Comparison of ENCODE assay signal across 8 cellular contexts in the genomic region with DNA sequence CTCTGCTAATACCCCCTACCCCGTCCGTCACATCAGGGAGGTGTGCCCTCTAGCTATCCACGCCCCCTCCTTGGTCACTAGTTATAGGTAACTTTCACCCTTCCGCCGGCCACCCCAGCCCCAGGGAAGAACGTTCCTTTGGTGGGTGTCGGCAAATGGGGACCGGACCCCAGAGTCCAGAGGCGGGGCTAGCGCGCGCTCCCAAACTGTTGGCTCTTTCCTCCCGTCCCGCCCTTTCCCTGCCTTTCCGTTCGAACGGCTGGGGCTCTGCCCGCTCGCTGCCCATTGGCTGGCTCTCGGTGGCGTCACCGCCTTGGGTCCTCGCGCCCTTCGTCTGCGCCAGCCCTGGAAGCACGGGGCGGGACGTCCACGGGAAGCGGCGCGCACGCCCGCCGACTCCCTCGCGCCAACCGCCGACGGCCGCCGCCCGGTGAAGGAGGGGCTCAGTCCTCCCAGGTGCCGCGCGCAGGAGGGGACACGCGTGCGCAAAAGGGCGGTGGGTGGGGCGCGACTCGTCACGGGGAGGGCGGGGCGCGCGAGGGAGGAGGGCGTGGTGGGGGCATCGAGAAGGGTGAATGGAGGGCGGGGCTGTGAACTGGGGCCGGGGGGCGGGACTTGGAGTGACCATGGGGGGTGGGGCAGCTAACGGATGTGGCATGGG. TPM values are rescaled to one million over a fixed set of nuclear protein-coding genes. Genes with fewer than 3 reads are reported as not detected.
DNase-seq lines count a peak whose midpoint lies in the region; ATAC-seq, FAIRE-seq and TF ChIP-seq lines count a peak whose summit lies in the region.

No MANE protein-coding gene starts in this region.

- intact Hi-C loops in right cardiac atrium (cut with DNase I) (no loop called here), uterus (cut with DNase I; ENCODE audit: low total_unique reads) (no loop called here)

- no peak for TF ChIP-seq CTCF in uterus (IDR thresholded peaks at IDR 0.05)

- H3K27me3 ChIP-seq in right cardiac atrium (ENCODE audit: control insufficient read depth, insufficient read depth), result no peaks in the 10 kb centered on the region
- H3K27me3 ChIP-seq in uterus, result no peaks in the 10 kb centered on the region

- FAIRE-seq in GM18507 (lab: Jason Lieb, UNC), result peak; percentile 97

- H3K4me1 ChIP-seq in right cardiac atrium (ENCODE audit: control insufficient read depth, insufficient read depth, low read length), result no peaks in the 10 kb centered on the region
- peaks cover 0 to 4% of the 10 kb centered on the region in 2 donors for H3K4me1 ChIP-seq in uterus

- WGBS in right cardiac atrium, result 1% methylated on average over 65 of the region's 65 CpGs

- TF ChIP-seq POLR2A in uterus (IDR thresholded peaks at IDR 0.05), result peak; percentile 82 to 89

- H3K4me3 ChIP-seq in right cardiac atrium (ENCODE audit: low read length) (peak overlapping the region; percentile 99), uterus (peak overlapping the region; percentile 84 to 85)

- H3K9me3 ChIP-seq in right cardiac atrium (ENCODE audit: control insufficient read depth, low read length) (no peaks in the 10 kb centered on the region), uterus (no peaks in the 10 kb centered on the region)

- DNase-seq in GM18507 (ENCODE audit: extremely low spot score, insufficient read length, low read depth) (peak; percentile 95), NCI-H187 treated with DMSO at 0.1 percent for 48 hours (lab: John Stamatoyannopoulos, UW) (peak; percentile 80), T-helper 2 cell (peak; percentile 94 to 99 (median 98)), anterior cingulate cortex (lab: John Stamatoyannopoulos, UW) (peak; percentile 79 to 100 (median 97)), right cardiac atrium (peak; percentile 99 to 100 (median 99)), putamen (ENCODE audit: low spot score) (peak; percentile 98), uterus (peak; percentile 97 to 98)

- peak overlapping the region; percentile 63 for H3K27ac ChIP-seq in right cardiac atrium (ENCODE audit: low read length)
- peak overlapping the region; percentile 97 to 99 for H3K27ac ChIP-seq in uterus

- H3K36me3 ChIP-seq in uterus, result no peaks in the 10 kb centered on the region

- peak; percentile 82 for ATAC-seq in HG02970 (IDR thresholded peaks at IDR 0.05; ENCODE audit: low FRiP score, unreplicated experiment)
- ATAC-seq in right cardiac atrium, result peak; percentile 93

RNA-seq across cellular contexts. Expression of gene PHF1, which starts 0.6 kb away (rescaled TPM):
- total RNA-seq in right cardiac atrium, result 10 to 100 TPM; 55.5 to 70.6 (median 65.4) TPM
- polyA plus RNA-seq in right cardiac atrium, result 76.4 TPM
- 100 to 1,000 TPM in 1 of 4 donors, 10 to 100 TPM in 3; 10.5 to 147 (median 35.3) TPM for total RNA-seq in uterus

RNA-seq across cellular contexts. Expression of gene CUTA, which starts 7.7 kb away (rescaled TPM):
- 100 to 1,000 TPM; 128 to 177 (median 133) TPM for total RNA-seq in right cardiac atrium
- polyA plus RNA-seq in right cardiac atrium, result 170 TPM
- total RNA-seq in uterus, result 100 to 1,000 TPM in 1 of 4 donors, 10 to 100 TPM in 3; 10.8 to 135 (median 72.7) TPM

RNA-seq across cellular contexts. Expression of gene SYNGAP1, which starts 9.7 kb away (rescaled TPM):
- 10 to 100 TPM in 1 of 4 donors, 1 to 10 TPM in 3; 8.6 to 13.2 (median 9.0) TPM for total RNA-seq in right cardiac atrium
- 8.0 TPM for polyA plus RNA-seq in right cardiac atrium
- 10 to 100 TPM; 11.5 to 67.6 (median 14.4) TPM for total RNA-seq in uterus

RNA-seq across cellular contexts. Expression of gene KIFC1, which starts 18.6 kb away (rescaled TPM):
- total RNA-seq in right cardiac atrium, result 1 to 10 TPM in 2 of 4 donors, under 1 TPM in 1, not detected in 1; 0.62 to 1.2 (median 1.1) TPM
- polyA plus RNA-seq in right cardiac atrium, result 0.16 TPM
- 10 to 100 TPM in 1 of 4 donors, 1 to 10 TPM in 1, not detected in 2; 1.8 to 20.0 TPM for total RNA-seq in uterus

RNA-seq across cellular contexts. Expression of gene ZBTB9, which starts 44.2 kb away (rescaled TPM):
- total RNA-seq in right cardiac atrium (1 to 10 TPM; 3.9 to 4.9 (median 4.3) TPM), uterus (10 to 100 TPM in 1 of 4 donors, 1 to 10 TPM in 1, under 1 TPM in 2; under 0.01 to 12.0 (median 4.7) TPM)
- polyA plus RNA-seq in right cardiac atrium, result 2.8 TPM

Comparison
In these comparisons a context has a peak if more than half of its experiments do, and no peak if none do; other contexts are left out.
1. Peak in every context shown above with its lines: DNase-seq, ATAC-seq, H3K4me3 ChIP-seq and H3K27ac ChIP-seq.